ENCODE assay signal across 7 cellular contexts in genomic region chr19:4597975-4598671, GRCh38. TPM values are rescaled to one million over a fixed set of nuclear protein-coding genes. Genes with fewer than 3 reads are reported as not detected.
DNase-seq lines count a peak whose midpoint lies in the region; ATAC-seq and TF ChIP-seq lines count a peak whose summit lies in the region.

No MANE protein-coding gene starts in this region.

- peaks cover 38% of the 10 kb centered on the region for H3K27me3 ChIP-seq in GM23338 (ENCODE audit: insufficient read depth)

- H3K4me2 ChIP-seq in GM23338, result peak overlapping the region; percentile 90

- 0 out of 2 replicates have a peak, but pooled peaks cover 4% of the 10 kb centered on the region for H3K4me1 ChIP-seq in GM23338 (ENCODE audit: insufficient read depth)

- no peaks in the 10 kb centered on the region for H3K9me3 Mint-ChIP-seq in GM23338

- no peaks in the 10 kb centered on the region for H3K36me3 Mint-ChIP-seq in GM23338 (ENCODE audit: low read depth)

- H4K20me1 ChIP-seq in GM23338 (replicated peaks; ENCODE audit: insufficient read depth), result no peaks in the 10 kb centered on the region; the same call in 1 of the 2 replicates

- H3F3A ChIP-seq in GM23338 (replicated peaks; ENCODE audit: low read depth), result peaks cover 13% of the 10 kb centered on the region; the same call in 1 of the 2 replicates

- no peaks in the 10 kb centered on the region for H3K9me2 ChIP-seq in GM23338 (ENCODE audit: insufficient read depth)

- no peaks in the 10 kb centered on the region for H3K36me3 ChIP-seq in GM23338 (ENCODE audit: insufficient read depth)

- H3K4me3 Mint-ChIP-seq in GM23338, result peak overlapping the region; percentile 76

- peaks cover 21% of the 10 kb centered on the region for H3K27me3 Mint-ChIP-seq in GM23338 (ENCODE audit: insufficient read depth, low read depth, poor library complexity)

- no peak overlapping the region for H3K27ac ChIP-seq in GM23338 (ENCODE audit: low read depth)

- intact Hi-C loops in left cardiac atrium (cut with DNase I), result no loop called here

- ATAC-seq in GM23338 (peak; percentile 81), left cardiac atrium (peak; percentile 67 to 86), HG02970 (IDR thresholded peaks at IDR 0.05; ENCODE audit: low FRiP score, unreplicated experiment) (no peak), HG03354 (IDR thresholded peaks at IDR 0.05; ENCODE audit: poor library complexity, severe bottlenecking, unreplicated experiment) (no peak)

- H3K27ac Mint-ChIP-seq in GM23338, result no peak overlapping the region

- H3K4me3 ChIP-seq in GM23338, result peak overlapping the region; percentile 70

- H3K79me2 ChIP-seq in GM23338 (replicated peaks; ENCODE audit: insufficient read depth), result no peaks in the 10 kb centered on the region

- H3K4me1 Mint-ChIP-seq in GM23338, result peaks cover 6% of the 10 kb centered on the region; the same call in 2 of the 3 replicates

- H2AFZ ChIP-seq in GM23338, result peak overlapping the region; percentile 96; the same call in 1 of the 2 replicates

- TF ChIP-seq CTCF in GM23338 (conservative IDR thresholded peaks at IDR 0.05; ENCODE audit: low read depth in 2 of 2), result no peak

- DNase-seq in GM23338 (ENCODE audit: low spot score), result peak; percentile 87
- peak; percentile 22 for DNase-seq in NCI-H226
- peak; percentile 25 for DNase-seq in activated T-cell treated with anti-CD3 and anti-CD28 coated beads for 1 hour (ENCODE audit: low read depth)
- DNase-seq in left cardiac atrium, result peak; percentile 61
- peak; percentile 40 for DNase-seq in stimulated activated CD4-positive, alpha-beta T cell treated with anti-CD3 and anti-CD28 coated beads, Interleukin-4, amount 100 ng/mL, for 24 hours

TF ChIP-seq in GM23338, 12 proteins besides CTCF, POLR2A, EP300 and RAD21 (continues in another document):
- no peak for TF ChIP-seq ZNF114 (CRISPR knock-in tag; IDR thresholded peaks at IDR 0.05)
- TF ChIP-seq REST (IDR thresholded peaks at IDR 0.05; ENCODE audit: unreplicated experiment), result no peak
- TF ChIP-seq JUNB (IDR thresholded peaks at IDR 0.05; ENCODE audit: unreplicated experiment), result no peak
- no peak for TF ChIP-seq CREB1 (CRISPR knock-in tag; IDR thresholded peaks at IDR 0.05; ENCODE audit: low read depth)
- no peak for TF ChIP-seq POLR2AphosphoS5 (IDR thresholded peaks at IDR 0.05; ENCODE audit: low read depth)
- TF ChIP-seq, protein P1, sequence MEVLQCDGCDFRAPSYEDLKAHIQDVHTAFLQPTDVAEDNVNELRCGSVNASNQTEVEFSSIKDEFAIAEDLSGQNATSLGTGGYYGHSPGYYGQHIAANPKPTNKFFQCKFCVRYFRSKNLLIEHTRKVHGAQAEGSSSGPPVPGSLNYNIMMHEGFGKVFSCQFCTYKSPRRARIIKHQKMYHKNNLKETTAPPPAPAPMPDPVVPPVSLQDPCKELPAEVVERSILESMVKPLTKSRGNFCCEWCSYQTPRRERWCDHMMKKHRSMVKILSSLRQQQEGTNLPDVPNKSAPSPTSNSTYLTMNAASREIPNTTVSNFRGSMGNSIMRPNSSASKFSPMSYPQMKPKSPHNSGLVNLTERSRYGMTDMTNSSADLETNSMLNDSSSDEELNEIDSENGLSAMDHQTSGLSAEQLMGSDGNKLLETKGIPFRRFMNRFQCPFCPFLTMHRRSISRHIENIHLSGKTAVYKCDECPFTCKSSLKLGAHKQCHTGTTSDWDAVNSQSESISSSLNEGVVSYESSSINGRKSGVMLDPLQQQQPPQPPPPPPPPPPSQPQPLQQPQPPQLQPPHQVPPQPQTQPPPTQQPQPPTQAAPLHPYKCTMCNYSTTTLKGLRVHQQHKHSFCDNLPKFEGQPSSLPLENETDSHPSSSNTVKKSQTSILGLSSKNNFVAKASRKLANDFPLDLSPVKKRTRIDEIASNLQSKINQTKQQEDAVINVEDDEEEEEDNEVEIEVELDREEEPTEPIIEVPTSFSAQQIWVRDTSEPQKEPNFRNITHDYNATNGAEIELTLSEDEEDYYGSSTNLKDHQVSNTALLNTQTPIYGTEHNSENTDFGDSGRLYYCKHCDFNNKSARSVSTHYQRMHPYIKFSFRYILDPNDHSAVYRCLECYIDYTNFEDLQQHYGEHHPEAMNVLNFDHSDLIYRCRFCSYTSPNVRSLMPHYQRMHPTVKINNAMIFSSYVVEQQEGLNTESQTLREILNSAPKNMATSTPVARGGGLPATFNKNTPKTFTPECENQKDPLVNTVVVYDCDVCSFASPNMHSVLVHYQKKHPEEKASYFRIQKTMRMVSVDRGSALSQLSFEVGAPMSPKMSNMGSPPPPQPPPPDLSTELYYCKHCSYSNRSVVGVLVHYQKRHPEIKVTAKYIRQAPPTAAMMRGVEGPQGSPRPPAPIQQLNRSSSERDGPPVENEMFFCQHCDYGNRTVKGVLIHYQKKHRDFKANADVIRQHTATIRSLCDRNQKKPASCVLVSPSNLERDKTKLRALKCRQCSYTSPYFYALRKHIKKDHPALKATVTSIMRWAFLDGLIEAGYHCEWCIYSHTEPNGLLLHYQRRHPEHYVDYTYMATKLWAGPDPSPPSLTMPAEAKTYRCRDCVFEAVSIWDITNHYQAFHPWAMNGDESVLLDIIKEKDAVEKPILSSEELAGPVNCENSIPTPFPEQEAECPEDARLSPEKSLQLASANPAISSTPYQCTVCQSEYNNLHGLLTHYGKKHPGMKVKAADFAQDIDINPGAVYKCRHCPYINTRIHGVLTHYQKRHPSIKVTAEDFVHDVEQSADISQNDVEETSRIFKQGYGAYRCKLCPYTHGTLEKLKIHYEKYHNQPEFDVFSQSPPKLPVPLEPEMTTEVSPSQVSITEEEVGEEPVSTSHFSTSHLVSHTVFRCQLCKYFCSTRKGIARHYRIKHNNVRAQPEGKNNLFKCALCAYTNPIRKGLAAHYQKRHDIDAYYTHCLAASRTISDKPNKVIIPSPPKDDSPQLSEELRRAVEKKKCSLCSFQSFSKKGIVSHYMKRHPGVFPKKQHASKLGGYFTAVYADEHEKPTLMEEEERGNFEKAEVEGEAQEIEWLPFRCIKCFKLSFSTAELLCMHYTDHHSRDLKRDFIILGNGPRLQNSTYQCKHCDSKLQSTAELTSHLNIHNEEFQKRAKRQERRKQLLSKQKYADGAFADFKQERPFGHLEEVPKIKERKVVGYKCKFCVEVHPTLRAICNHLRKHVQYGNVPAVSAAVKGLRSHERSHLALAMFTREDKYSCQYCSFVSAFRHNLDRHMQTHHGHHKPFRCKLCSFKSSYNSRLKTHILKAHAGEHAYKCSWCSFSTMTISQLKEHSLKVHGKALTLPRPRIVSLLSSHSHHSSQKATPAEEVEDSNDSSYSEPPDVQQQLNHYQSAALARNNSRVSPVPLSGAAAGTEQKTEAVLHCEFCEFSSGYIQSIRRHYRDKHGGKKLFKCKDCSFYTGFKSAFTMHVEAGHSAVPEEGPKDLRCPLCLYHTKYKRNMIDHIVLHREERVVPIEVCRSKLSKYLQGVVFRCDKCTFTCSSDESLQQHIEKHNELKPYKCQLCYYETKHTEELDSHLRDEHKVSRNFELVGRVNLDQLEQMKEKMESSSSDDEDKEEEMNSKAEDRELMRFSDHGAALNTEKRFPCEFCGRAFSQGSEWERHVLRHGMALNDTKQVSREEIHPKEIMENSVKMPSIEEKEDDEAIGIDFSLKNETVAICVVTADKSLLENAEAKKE (CRISPR knock-in tag; IDR thresholded peaks at IDR 0.05), result no peak
- TF ChIP-seq, protein P2, sequence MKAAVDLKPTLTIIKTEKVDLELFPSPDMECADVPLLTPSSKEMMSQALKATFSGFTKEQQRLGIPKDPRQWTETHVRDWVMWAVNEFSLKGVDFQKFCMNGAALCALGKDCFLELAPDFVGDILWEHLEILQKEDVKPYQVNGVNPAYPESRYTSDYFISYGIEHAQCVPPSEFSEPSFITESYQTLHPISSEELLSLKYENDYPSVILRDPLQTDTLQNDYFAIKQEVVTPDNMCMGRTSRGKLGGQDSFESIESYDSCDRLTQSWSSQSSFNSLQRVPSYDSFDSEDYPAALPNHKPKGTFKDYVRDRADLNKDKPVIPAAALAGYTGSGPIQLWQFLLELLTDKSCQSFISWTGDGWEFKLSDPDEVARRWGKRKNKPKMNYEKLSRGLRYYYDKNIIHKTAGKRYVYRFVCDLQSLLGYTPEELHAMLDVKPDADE (IDR thresholded peaks at IDR 0.05), result no peak
- no peak for TF ChIP-seq EZH2phosphoT487 (IDR thresholded peaks at IDR 0.05; ENCODE audit: unreplicated experiment)
- no peak for TF ChIP-seq STAT1 (IDR thresholded peaks at IDR 0.05; ENCODE audit: unreplicated experiment)
- no peak for TF ChIP-seq ZNF331 (CRISPR knock-in tag; IDR thresholded peaks at IDR 0.05; ENCODE audit: low read depth)

RNA-seq across cellular contexts. Expression of gene SEMA6B, which starts 38.6 kb away (rescaled TPM):
- 39.8 and 42.7 TPM in 2 replicates for total RNA-seq in GM23338 (2014; rRNA removed; shearing (Covaris generic))
- 5.3 and 6.9 TPM in 2 replicates for polyA plus RNA-seq in GM23338 (2016; fragmentation: Nextera tagmentation; extraction: Ambion mirVana)
- 10 to 100 TPM; 15.0 to 24.8 TPM for total RNA-seq in left cardiac atrium

RNA-seq across cellular contexts. Expression of gene TNFAIP8L1, which starts 41.2 kb away (rescaled TPM):
- total RNA-seq in GM23338 (2014; rRNA removed; shearing (Covaris generic)), result 3.3 and 4.1 TPM in 2 replicates
- 2.7 and 3.2 TPM in 2 replicates for polyA plus RNA-seq in GM23338 (2016; fragmentation: Nextera tagmentation; extraction: Ambion mirVana)
- total RNA-seq in left cardiac atrium, result 1 to 10 TPM; 3.4 to 6.7 TPM

RNA-seq across cellular contexts. Expression of gene LRG1, which starts 58.3 kb away (rescaled TPM):
- total RNA-seq in GM23338 (2014; rRNA removed; shearing (Covaris generic)), result 0.45 and 0.54 TPM in 2 replicates
- 0.21 and 0.43 TPM in 2 replicates for polyA plus RNA-seq in GM23338 (2016; fragmentation: Nextera tagmentation; extraction: Ambion mirVana)
- total RNA-seq in left cardiac atrium, result 1 to 10 TPM in 1 of 2 donors, under 1 TPM in 1; 0.88 to 1.1 TPM

Comparison
In these comparisons a context has a peak if more than half of its experiments do, and no peak if none do; other contexts are left out.
1. ATAC-seq: peak in GM23338 (single experiment) and left cardiac atrium (2 of 2); none in HG02970 (single experiment) and HG03354 (single experiment).
2. DNase-seq: peak in every context shown above with its lines; median percentile 87 in GM23338; 61 in left cardiac atrium; 40 in stimulated activated CD4-positive, alpha-beta T cell treated with anti-CD3 and anti-CD28 coated beads, Interleukin-4, amount 100 ng/mL, for 24 hours; 25 in activated T-cell treated with anti-CD3 and anti-CD28 coated beads for 1 hour; 22 in NCI-H226.